Comparison of ENCODE assay signal across 7 cellular contexts in genomic region chr7:130485734-130486113, GRCh38. TPM values are rescaled to one million over a fixed set of nuclear protein-coding genes. Genes with fewer than 3 reads are reported as not detected.
DNase-seq lines count a peak whose midpoint lies in the region; ATAC-seq and TF ChIP-seq lines count a peak whose summit lies in the region.

No MANE protein-coding gene starts in this region.

- H2AFZ ChIP-seq in hepatocyte: peak overlapping the region; percentile 55

- intact Hi-C loops in activated CD8-positive, alpha-beta T cell treated with anti-CD3 and anti-CD28 coated beads for 36 hours (cut with micrococcal nuclease): loop anchor here (10.0 kb wide), 2 partner anchors 239 to 241 kb away; no protein-coding TSS in a partner anchor
- intact Hi-C loops in spleen (cut with DNase I; ENCODE audit: low total_unique reads): no loop called here

- H3K4me1 ChIP-seq in HUES6 (ENCODE audit: control insufficient read depth, insufficient read depth, low read length) (peaks cover 34% of the 10 kb centered on the region), hepatocyte (ENCODE audit: insufficient read depth) (peaks cover 25% of the 10 kb centered on the region), spleen (peaks cover 3 to 46% (median 18%) of the 10 kb centered on the region in 6 donors)

- no peaks in the 10 kb centered on the region for H3K36me3 Mint-ChIP-seq in activated CD8-positive, alpha-beta T cell treated with anti-CD3 and anti-CD28 coated beads for 36 hours (ENCODE audit: low read depth)

- POLR2A ChIA-PET in activated CD8-positive, alpha-beta T cell treated with anti-CD3 and anti-CD28 coated beads for 36 hours (lab: Charles Lee): interaction anchor here (2.4 kb wide), 1 partner anchor 45 kb away, joined by 8 read pairs; the partner anchor contains the start of gene CEP41

- H3K36me3 ChIP-seq in HUES6 (ENCODE audit: control insufficient read depth, insufficient read depth, low read length) (no peaks in the 10 kb centered on the region), hepatocyte (replicated peaks; ENCODE audit: insufficient read depth, low read depth) (no peaks in the 10 kb centered on the region), spleen (no peaks in the 10 kb centered on the region)

- H3K4me3 ChIP-seq in HUES6 (ENCODE audit: low read depth, low read length) (peak overlapping the region; percentile 90), hepatocyte (no peak overlapping the region), spleen (peak overlapping the region in 7 of 8 donors; percentile 48 to 78 (median 51))

- no peaks in the 10 kb centered on the region for H3K9me3 Mint-ChIP-seq in activated CD8-positive, alpha-beta T cell treated with anti-CD3 and anti-CD28 coated beads for 36 hours

- peak overlapping the region; percentile 71 for H3K4me3 Mint-ChIP-seq in activated CD8-positive, alpha-beta T cell treated with anti-CD3 and anti-CD28 coated beads for 36 hours

- H3K9me2 ChIP-seq in hepatocyte (replicated peaks; ENCODE audit: insufficient read depth): no peaks in the 10 kb centered on the region

- CTCF ChIA-PET in activated CD8-positive, alpha-beta T cell treated with anti-CD3 and anti-CD28 coated beads for 36 hours (lab: Charles Lee): interaction anchor here (0.8 to 2.3 kb wide), 3 partner anchors 17 to 273 kb away, joined by 3 to 9 read pairs (median 4); no protein-coding TSS in a partner anchor

- no peak for TF ChIP-seq CTCF in activated CD8-positive, alpha-beta T cell treated with anti-CD3 and anti-CD28 coated beads for 36 hours (IDR thresholded peaks at IDR 0.05)
- TF ChIP-seq CTCF in hepatocyte (IDR thresholded peaks at IDR 0.05; ENCODE audit: poor library complexity) (no peak), spleen (IDR thresholded peaks at IDR 0.05 in 8 of 11, conservative IDR thresholded peaks at IDR 0.05 in 3 of 11) (no peak)

- no peak for TF ChIP-seq POLR2A in spleen (IDR thresholded peaks at IDR 0.05)

- H3K27me3 Mint-ChIP-seq in activated CD8-positive, alpha-beta T cell treated with anti-CD3 and anti-CD28 coated beads for 36 hours: peaks cover 10% of the 10 kb centered on the region

- no peaks in the 10 kb centered on the region for H4K20me1 ChIP-seq in hepatocyte (ENCODE audit: insufficient read depth, poor library complexity, severe bottlenecking)

- WGBS in hepatocyte (ENCODE audit: low lambda C conversion rate, missing lambda C conversion rate): 91% methylated on average over 11 of the region's 11 CpGs
- 67 to 73% (median 72%) methylated on average over 11 of the region's 11 CpGs for WGBS in spleen, 5 donors

- H3K4me2 ChIP-seq in hepatocyte: peak overlapping the region; percentile 76

- no peaks in the 10 kb centered on the region for H3K9me3 ChIP-seq in HUES6 (ENCODE audit: control insufficient read depth, insufficient read depth, low read depth, low read length)
- H3K9me3 ChIP-seq in hepatocyte (ENCODE audit: low read depth): no peaks in the 10 kb centered on the region
- no peaks in the 10 kb centered on the region for H3K9me3 ChIP-seq in spleen

- H3K27ac ChIP-seq in HUES6 (ENCODE audit: low read depth, low read length) (no peak overlapping the region), hepatocyte (no peak overlapping the region), spleen (peak overlapping the region in 5 of 8 donors; percentile 49 to 80 (median 75))

- no peak overlapping the region for H3K9ac ChIP-seq in HUES6 (ENCODE audit: low read length)

- no peak for ATAC-seq in activated CD8-positive, alpha-beta T cell treated with anti-CD3 and anti-CD28 coated beads for 36 hours
- ATAC-seq in HG03432 (IDR thresholded peaks at IDR 0.05; ENCODE audit: unreplicated experiment) (no peak), HG02763 (IDR thresholded peaks at IDR 0.05; ENCODE audit: unreplicated experiment) (no peak)

- H3K27ac Mint-ChIP-seq in activated CD8-positive, alpha-beta T cell treated with anti-CD3 and anti-CD28 coated beads for 36 hours: no peak overlapping the region

- peaks cover 22% of the 10 kb centered on the region for H3K4me1 Mint-ChIP-seq in activated CD8-positive, alpha-beta T cell treated with anti-CD3 and anti-CD28 coated beads for 36 hours (ENCODE audit: low read depth)

- H3K27me3 ChIP-seq in HUES6 (ENCODE audit: control insufficient read depth, insufficient read depth, low read length) (no peaks in the 10 kb centered on the region), hepatocyte (no peaks in the 10 kb centered on the region), spleen (replicated peaks in 1 of 7) (peaks cover 0 to 30% (median 0%) of the 10 kb centered on the region in 7 donors)

- DNase-seq in activated CD8-positive, alpha-beta T cell treated with anti-CD3 and anti-CD28 coated beads for 36 hours: no peak
- DNase-seq in hepatocyte (ENCODE audit: low spot score) (no peak), spleen (no peak), HPDE6-E6E7 (ENCODE audit: extremely low spot score) (no peak)

- H3K79me2 ChIP-seq in hepatocyte: no peaks in the 10 kb centered on the region

RNA-seq across cellular contexts. Expression of gene MEST, which starts 6.2 kb away (rescaled TPM):
- 1 to 10 TPM; 6.8 to 9.2 TPM for total RNA-seq in activated CD8-positive, alpha-beta T cell treated with anti-CD3 and anti-CD28 coated beads for 36 hours
- total RNA-seq in hepatocyte: 540 and 543 TPM in 2 replicates
- polyA plus RNA-seq in hepatocyte: 643 and 685 TPM in 2 replicates
- total RNA-seq in spleen: 100 to 1,000 TPM in 5 of 7 donors, 10 to 100 TPM in 2; 45.1 to 198 (median 151) TPM
- 10 to 100 TPM; 11.2 to 24.6 (median 11.2) TPM for polyA plus RNA-seq in spleen

RNA-seq across cellular contexts. Expression of gene CEP41, which starts 44.9 kb away (rescaled TPM):
- total RNA-seq in activated CD8-positive, alpha-beta T cell treated with anti-CD3 and anti-CD28 coated beads for 36 hours: 10 to 100 TPM; 28.0 to 28.1 TPM
- total RNA-seq in hepatocyte (5.5 and 11.4 TPM in 2 replicates), spleen (10 to 100 TPM; 11.1 to 19.3 (median 15.6) TPM)
- polyA plus RNA-seq in hepatocyte (17.2 and 17.8 TPM in 2 replicates), spleen (1 to 10 TPM; 2.3 to 4.4 (median 4.1) TPM)

Comparison
In these comparisons a context has a peak if more than half of its experiments do, and no peak if none do; other contexts are left out.
1. H3K27ac ChIP-seq: peak in spleen (5 of 8); none in HUES6 (single experiment) and hepatocyte (single experiment).
2. RNA of gene MEST, which starts 6.2 kb away (total RNA-seq): 540 to 543 TPM in hepatocyte and 45.1 to 198 TPM in spleen; 6.8 to 9.2 TPM in activated CD8-positive, alpha-beta T cell treated with anti-CD3 and anti-CD28 coated beads for 36 hours; every median in the first group is over 4 times any median in the second.